Comparison of ENCODE assay signal across 15 cellular contexts in genomic region chr13:110329798-110330461, GRCh38. TPM values are rescaled to one million over a fixed set of nuclear protein-coding genes. Genes with fewer than 3 reads are reported as not detected.
DNase-seq lines count a peak whose midpoint lies in the region; ATAC-seq and TF ChIP-seq lines count a peak whose summit lies in the region.
"Had no signal": no experiment of that assay in that cellular context is flagged by ENCODE, and none has a peak within 500 bp of the region (broad histone marks: within the 10 kb centered on the region; RNA-seq: fewer than 3 reads in every experiment).

No MANE protein-coding gene starts in this region.

- H3K4me3 ChIP-seq in ACC112 (ENCODE audit: low read depth, low read length) (peak overlapping the region; percentile 58), gastroesophageal sphincter (peak overlapping the region; percentile 8 to 35), parathyroid adenoma (ENCODE audit: low read depth, low read length) (no peak overlapping the region)
- H3K4me3 ChIP-seq: K562 had no signal

- H3K79me2 ChIP-seq in ACC112 (ENCODE audit: control insufficient read depth, insufficient read depth, low read length, unreplicated experiment), result peaks cover 59% of the 10 kb centered on the region
- H3K79me2 ChIP-seq in parathyroid adenoma, result no peaks in the 10 kb centered on the region

- peak; percentile 29 for ATAC-seq in gastroesophageal sphincter
- ATAC-seq in GM18511 (IDR thresholded peaks at IDR 0.05; ENCODE audit: unreplicated experiment), result no peak
- no peak for ATAC-seq in CD4-positive, alpha-beta T cell (ENCODE audit: poor library complexity)
- ATAC-seq: activated naive CD4-positive, alpha-beta T cell treated with anti-CD3 and anti-CD28 coated beads, Interleukin-2, amount 50 U/mL, for 72 hours; K562; stimulated activated naive B cell treated with anti-CD40 and anti-IgM and Interleukin-4, amounts not matched to agents 10 μg/mL and 1 μg/mL and 100 μg/mL, for 72 hours had no signal

- H3K9me3 ChIP-seq in gastroesophageal sphincter (no peaks in the 10 kb centered on the region), parathyroid adenoma (ENCODE audit: control insufficient read depth, low read length) (no peaks in the 10 kb centered on the region)
- no peaks in the 10 kb centered on the region for H3K9me3 ChIP-seq in CD4-positive, alpha-beta T cell (ENCODE audit: control insufficient read depth, low read length)

- H3K4me1 ChIP-seq in ACC112 (ENCODE audit: control insufficient read depth, insufficient read depth, low read length, unreplicated experiment) (peaks cover 39% of the 10 kb centered on the region), gastroesophageal sphincter (peaks cover 6 to 100% (median 26%) of the 10 kb centered on the region in 3 donors), parathyroid adenoma (no peaks in the 10 kb centered on the region)

- no peaks in the 10 kb centered on the region for H3K36me3 Mint-ChIP-seq in CD4-positive, alpha-beta T cell (ENCODE audit: low read depth)

- intact Hi-C loops in CD4-positive, alpha-beta T cell (cut with DNase I, micrococcal nuclease), result no loop called here

- 27 to 32% methylated on average over 16 to 17 of the region's 21 CpGs for WGBS in gastroesophageal sphincter (ENCODE audit: low coverage in 1 of 2), 2 donors

- POLR2A ChIA-PET in CD4-positive, alpha-beta T cell (lab: Charles Lee), result no interaction called here

- H2AFZ ChIP-seq in ACC112 (ENCODE audit: low read length, unreplicated experiment), result no peak overlapping the region
- H2AFZ ChIP-seq in parathyroid adenoma, result peak overlapping the region; percentile 5

- peaks cover 8% of the 10 kb centered on the region; the same call in 1 of the 2 replicates for H3K36me3 ChIP-seq in ACC112 (ENCODE audit: insufficient read depth, low read length)
- H3K36me3 ChIP-seq in gastroesophageal sphincter, result no peaks in the 10 kb centered on the region
- H3K36me3 ChIP-seq in parathyroid adenoma (ENCODE audit: control insufficient read depth, insufficient read depth, low read length), result no peaks in the 10 kb centered on the region

- H3K4me3 Mint-ChIP-seq in CD4-positive, alpha-beta T cell, result no peak overlapping the region
- H3K4me3 Mint-ChIP-seq: stimulated activated naive B cell treated with anti-CD40 and anti-IgM and Interleukin-4, amounts not matched to agents 10 μg/mL and 1 μg/mL and 100 μg/mL, for 72 hours had no signal

- H3K27ac ChIP-seq in ACC112 (ENCODE audit: low read depth, low read length) (peak overlapping the region; percentile 72), gastroesophageal sphincter (peak overlapping the region; percentile 84 to 99 (median 96)), parathyroid adenoma (peak overlapping the region; percentile 11)
- H3K27ac ChIP-seq in CD4-positive, alpha-beta T cell (ENCODE audit: low read depth, low read length), result no peak overlapping the region

- no peak overlapping the region for H3K4me2 ChIP-seq in parathyroid adenoma (ENCODE audit: low read length)

- no peaks in the 10 kb centered on the region for H3K4me1 Mint-ChIP-seq in CD4-positive, alpha-beta T cell (ENCODE audit: low read depth)
- H3K4me1 Mint-ChIP-seq: stimulated activated naive B cell treated with anti-CD40 and anti-IgM and Interleukin-4, amounts not matched to agents 10 μg/mL and 1 μg/mL and 100 μg/mL, for 72 hours had no signal

- peak in 1 of 2 donors; percentile 13 for TF ChIP-seq POLR2A in gastroesophageal sphincter (IDR thresholded peaks at IDR 0.05)

- no peak overlapping the region for H3K9ac ChIP-seq in parathyroid adenoma

- H3K27ac Mint-ChIP-seq in CD4-positive, alpha-beta T cell, result no peak overlapping the region
- H3K27ac Mint-ChIP-seq: stimulated activated naive B cell treated with anti-CD40 and anti-IgM and Interleukin-4, amounts not matched to agents 10 μg/mL and 1 μg/mL and 100 μg/mL, for 72 hours had no signal

- no peak for TF ChIP-seq EP300 in gastroesophageal sphincter (IDR thresholded peaks at IDR 0.05)

- CTCF ChIA-PET in CD4-positive, alpha-beta T cell (lab: Charles Lee), result no interaction called here

- H3K27me3 ChIP-seq in ACC112 (ENCODE audit: insufficient read depth, low read length), result no peaks in the 10 kb centered on the region
- no peaks in the 10 kb centered on the region for H3K27me3 ChIP-seq in gastroesophageal sphincter
- no peaks in the 10 kb centered on the region for H3K27me3 ChIP-seq in parathyroid adenoma (ENCODE audit: control insufficient read depth, insufficient read depth, low read length)
- peaks cover 9% of the 10 kb centered on the region for H3K27me3 ChIP-seq in CD4-positive, alpha-beta T cell (ENCODE audit: control insufficient read depth, insufficient read depth, low read length)

- DNase-seq in amniotic stem cell (lab: John Stamatoyannopoulos, UW) (peak; percentile 44), NCI-H1694 (lab: John Stamatoyannopoulos, UW) (no peak), activated gamma-delta T cell treated with Interleukin-2 at 50 U/mL for 16 hours (no peak)
- no peak for DNase-seq in CD4-positive, alpha-beta T cell
- DNase-seq: activated CD4-positive, alpha-beta T cell treated with anti-CD3 and anti-CD28 coated beads for 4 hours; DND-41; NCI-H226; SHP77 treated with DMSO at 0.1 percent for 48 hours; stimulated activated naive B cell treated with anti-CD40 and anti-IgM and Interleukin-4, amounts not matched to agents 10 μg/mL and 1 μg/mL and 100 μg/mL, for 72 hours had no signal

- H3K9me3 Mint-ChIP-seq in CD4-positive, alpha-beta T cell, result no peaks in the 10 kb centered on the region

- TF ChIP-seq CTCF in gastroesophageal sphincter (IDR thresholded peaks at IDR 0.05) (no peak), parathyroid adenoma (IDR thresholded peaks at IDR 0.05) (no peak)
- TF ChIP-seq CTCF in CD4-positive, alpha-beta T cell (IDR thresholded peaks at IDR 0.05), result no peak

- H3K27me3 Mint-ChIP-seq in CD4-positive, alpha-beta T cell, result peaks cover 64% of the 10 kb centered on the region

RNA-seq across cellular contexts. Expression of gene COL4A2, which starts 22.8 kb away (rescaled TPM):
- total RNA-seq in gastroesophageal sphincter, result 100 to 1,000 TPM; 478 to 945 (median 543) TPM
- total RNA-seq in CD4-positive, alpha-beta T cell, result not detected

RNA-seq across cellular contexts. Expression of gene COL4A1, which starts 23.0 kb away (rescaled TPM):
- 100 to 1,000 TPM; 278 to 618 (median 440) TPM for total RNA-seq in gastroesophageal sphincter
- under 1 TPM; 0.08 to 0.16 TPM for total RNA-seq in CD4-positive, alpha-beta T cell

Comparison
In these comparisons a context has a peak if more than half of its experiments do, and no peak if none do; other contexts are left out.
1. RNA of gene COL4A2, which starts 22.8 kb away (total RNA-seq): 478 to 945 TPM in gastroesophageal sphincter; not detected in CD4-positive, alpha-beta T cell; every median in the first group is over 100 times any median in the second.
2. RNA of gene COL4A1, which starts 23.0 kb away (total RNA-seq): 278 to 618 TPM in gastroesophageal sphincter; 0.08 to 0.16 TPM in CD4-positive, alpha-beta T cell; every median in the first group is over 100 times any median in the second.